ENCODE assay signal across 9 cellular contexts in the genomic region with DNA sequence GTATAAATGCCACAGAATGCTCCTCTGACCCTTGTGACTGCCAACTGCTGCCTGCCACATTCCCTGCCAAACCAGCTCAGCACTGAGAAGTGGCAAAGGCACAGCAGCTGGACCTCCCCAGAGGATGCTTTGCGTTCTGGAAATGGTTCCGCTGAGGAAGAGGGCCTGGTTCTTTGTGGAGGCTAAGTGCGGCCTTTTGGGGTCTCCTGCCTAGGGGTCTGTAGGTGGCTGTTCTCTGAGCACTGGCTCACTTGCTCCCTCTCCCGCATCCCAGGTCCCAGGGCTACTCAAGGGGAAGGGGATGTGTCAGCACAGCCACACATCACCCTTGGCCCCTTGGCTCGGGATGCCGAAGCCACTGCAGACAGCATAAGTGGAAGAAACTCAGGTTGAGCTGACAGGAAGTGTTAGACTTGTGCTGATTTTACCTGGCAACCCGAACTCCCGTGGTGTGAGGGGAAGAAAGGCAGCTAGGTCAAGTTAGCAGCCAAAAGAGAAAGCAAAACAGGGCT. TPM values are rescaled to one million over a fixed set of nuclear protein-coding genes. Genes with fewer than 3 reads are reported as not detected.
DNase-seq lines count a peak whose midpoint lies in the region; ATAC-seq, FAIRE-seq and TF ChIP-seq lines count a peak whose summit lies in the region.
"Had no signal": no experiment of that assay in that cellular context is flagged by ENCODE, and none has a peak within 500 bp of the region (broad histone marks: within the 10 kb centered on the region; RNA-seq: fewer than 3 reads in every experiment).

No MANE protein-coding gene starts in this region.

- peak overlapping the region; percentile 4; the same call in 1 of the 2 replicates for H2AFZ ChIP-seq in Loucy (ENCODE audit: low read length)

- no peaks in the 10 kb centered on the region for H4K20me1 ChIP-seq in Loucy (ENCODE audit: insufficient read depth, low read length, poor library complexity, severe bottlenecking)

- H3K4me1 ChIP-seq in Loucy (ENCODE audit: insufficient read depth, low read length, poor library complexity, severe bottlenecking) (peaks cover 10% of the 10 kb centered on the region), esophagus muscularis mucosa (peaks cover 5 to 13% (median 9%) of the 10 kb centered on the region in 4 donors), small intestine (ENCODE audit: control insufficient read depth in 2 of 2, insufficient read depth in 1 of 2, low read depth in 1 of 2, low read length in 1 of 2) (no peaks in the 10 kb centered on the region)

- ATAC-seq in GM19452 (IDR thresholded peaks at IDR 0.05; ENCODE audit: unreplicated experiment) = no peak

- H3F3A ChIP-seq in Loucy (ENCODE audit: low read depth) = no peaks in the 10 kb centered on the region

- no peak for TF ChIP-seq POLR2A in esophagus muscularis mucosa (IDR thresholded peaks at IDR 0.05; ENCODE audit: low read depth)

- no peak overlapping the region for H3K4me2 ChIP-seq in Loucy (ENCODE audit: low read depth, low read length, poor library complexity, severe bottlenecking)

- H3K4me3 ChIP-seq in Loucy (ENCODE audit: low read length, poor library complexity, severe bottlenecking) (no peak overlapping the region), esophagus muscularis mucosa (peak overlapping the region in 1 of 4 donors; percentile 26), small intestine (ENCODE audit: low read depth in 1 of 2, low read length in 2 of 2) (no peak overlapping the region)

- H3K36me3 ChIP-seq in Loucy (ENCODE audit: insufficient read depth, low read length) (no peaks in the 10 kb centered on the region), esophagus muscularis mucosa (no peaks in the 10 kb centered on the region), small intestine (ENCODE audit: control insufficient read depth in 2 of 2, insufficient read depth in 2 of 2, low read length in 2 of 2) (no peaks in the 10 kb centered on the region)

- H3K27ac ChIP-seq in esophagus muscularis mucosa (replicated peaks in 1 of 4) = peak overlapping the region in 1 of 4 donors; percentile 18
- H3K27ac ChIP-seq in small intestine (ENCODE audit: low read depth in 1 of 2, low read length in 1 of 2) = peak overlapping the region; percentile 36 to 37

- intact Hi-C loops in esophagus muscularis mucosa (cut with DNase I) = loop anchor here (2.0 to 10.0 kb wide), 2 partner anchors 122 to 340 kb away; a partner anchor contains a TSS

- no peaks in the 10 kb centered on the region for H3K9me2 ChIP-seq in Loucy (replicated peaks; ENCODE audit: low read depth, low read length)

- H3K27me3 ChIP-seq in Loucy (ENCODE audit: insufficient read depth, low read length, poor library complexity, severe bottlenecking) (no peaks in the 10 kb centered on the region), esophagus muscularis mucosa (no peaks in the 10 kb centered on the region), small intestine (ENCODE audit: control insufficient read depth in 2 of 2, insufficient read depth in 2 of 2, low read length in 2 of 2) (no peaks in the 10 kb centered on the region)

- no peak for FAIRE-seq in small intestine (lab: Jason Lieb, UNC)

- no peak overlapping the region for H3K9ac ChIP-seq in Loucy (ENCODE audit: low read depth, low read length, poor library complexity, severe bottlenecking)

- TF ChIP-seq CTCF in Loucy (conservative IDR thresholded peaks at IDR 0.05; ENCODE audit: low read length) (no peak), esophagus muscularis mucosa (IDR thresholded peaks at IDR 0.05) (no peak)

- DNase-seq in activated T-cell treated with anti-CD3 and anti-CD28 coated beads for 1 hour (ENCODE audit: low read depth) (peak; percentile 29), esophagus muscularis mucosa (ENCODE audit: extremely low spot score) (peak; percentile 84), small intestine (peak; percentile 43), OCI-M2 (lab: John Stamatoyannopoulos, UW; ENCODE audit: unreplicated experiment) (no peak), foreskin melanocyte (no peak), 8988T (no peak)
- DNase-seq: DND-41 had no signal

- H3K9me3 ChIP-seq in Loucy (ENCODE audit: insufficient read depth, low read depth, low read length) (peaks cover 16% of the 10 kb centered on the region), esophagus muscularis mucosa (peaks cover 0 to 13% (median 0%) of the 10 kb centered on the region in 4 donors), small intestine (ENCODE audit: control insufficient read depth, low read depth) (no peaks in the 10 kb centered on the region)

- WGBS in esophagus muscularis mucosa = 58% methylated on average over 7 of the region's 8 CpGs
- WGBS in small intestine, 3 donors = 50 to 58% (median 51%) methylated on average over 8 of the region's 8 CpGs

- no peak for TF ChIP-seq EP300 in esophagus muscularis mucosa (IDR thresholded peaks at IDR 0.05)

- H3K79me2 ChIP-seq in Loucy (ENCODE audit: insufficient read depth, low read length) = no peaks in the 10 kb centered on the region

RNA-seq across cellular contexts. Expression of a gene that starts 56.8 kb away (rescaled TPM):
- 10 to 100 TPM; 22.4 to 39.6 (median 31.1) TPM for total RNA-seq in esophagus muscularis mucosa
- polyA plus RNA-seq in small intestine = 1 to 10 TPM; 1.3 to 7.7 (median 1.6) TPM

Comparison
In these comparisons a context has a peak if more than half of its experiments do, and no peak if none do; other contexts are left out.
1. DNase-seq: peak in activated T-cell treated with anti-CD3 and anti-CD28 coated beads for 1 hour (single experiment), esophagus muscularis mucosa (single experiment) and small intestine (single experiment); none in OCI-M2 (single experiment), foreskin melanocyte (single experiment) and 8988T (single experiment).